In the genomic region with DNA sequence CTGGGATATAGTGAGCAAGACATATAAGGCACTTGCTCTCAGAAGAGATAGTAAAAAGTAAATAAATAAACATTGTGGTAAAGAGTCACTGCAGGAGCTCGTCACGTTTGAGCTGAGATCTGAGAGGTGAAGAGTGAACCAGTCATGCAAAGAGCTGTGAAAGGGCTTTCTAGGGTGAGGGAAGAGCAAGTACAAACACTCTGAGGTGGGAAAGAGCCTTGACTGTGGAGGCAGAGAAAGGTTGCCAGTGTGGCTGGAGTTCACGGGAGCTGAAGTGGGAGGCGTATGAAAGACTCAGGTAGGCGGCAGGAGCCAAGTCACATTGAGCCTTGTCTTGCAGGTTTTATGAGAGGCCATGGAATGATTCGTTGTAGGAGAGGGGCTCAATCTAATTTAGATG, we compare ENCODE assay signal across 10 cellular contexts.
DNase-seq lines count a peak whose midpoint lies in the region; ATAC-seq and TF ChIP-seq lines count a peak whose summit lies in the region.
"Had no signal": no experiment of that assay in that cellular context is flagged by ENCODE, and none has a peak within 500 bp of the region (broad histone marks: within the 10 kb centered on the region; RNA-seq: fewer than 3 reads in every experiment).

No MANE protein-coding gene starts in this region.

- intact Hi-C loops in testis (cut with DNase I; ENCODE audit: low total_unique reads) = no loop called here

- H3K27me3 ChIP-seq in GM23248 (replicated peaks; ENCODE audit: insufficient read depth) = peaks cover 7% of the 10 kb centered on the region; the same call in 1 of the 2 replicates
- no peaks in the 10 kb centered on the region for H3K27me3 ChIP-seq in testis

- H3K27ac Mint-ChIP-seq in type B pancreatic cell = no peak overlapping the region
- H3K27ac Mint-ChIP-seq: natural killer cell had no signal

- H3K9me2 ChIP-seq in GM23248 (ENCODE audit: insufficient read depth) = no peaks in the 10 kb centered on the region

- H3K4me2 ChIP-seq in GM23248 (ENCODE audit: unreplicated experiment) = no peak overlapping the region

- H3F3A ChIP-seq in GM23248 (ENCODE audit: insufficient read depth) = no peaks in the 10 kb centered on the region

- H2AFZ ChIP-seq in GM23248 = no peak overlapping the region

- H3K36me3 ChIP-seq in GM23248 (ENCODE audit: low read depth) = no peaks in the 10 kb centered on the region
- H3K36me3 ChIP-seq in testis (ENCODE audit: low read depth, missing control alignments) = no peaks in the 10 kb centered on the region

- TF ChIP-seq POLR2A in testis (IDR thresholded peaks at IDR 0.05) = no peak

- DNase-seq in NCI-H748 (lab: John Stamatoyannopoulos, UW; ENCODE audit: unreplicated experiment) = peak; percentile 41
- no peak for DNase-seq in NCI-H748 treated with DMSO at 0.1 percent for 48 hours (lab: John Stamatoyannopoulos, UW)
- peak; percentile 97 for DNase-seq in NCI-H2029 treated with DMSO at 0.1 percent for 48 hours (lab: John Stamatoyannopoulos, UW)
- no peak for DNase-seq in type B pancreatic cell (ENCODE audit: extremely low spot score, unreplicated experiment)
- no peak for DNase-seq in GM23248
- DNase-seq in GM13977 (ENCODE audit: low spot score) = no peak
- DNase-seq in testis = no peak
- DNase-seq: natural killer cell had no signal

- peak overlapping the region; percentile 14 for H3K4me3 Mint-ChIP-seq in type B pancreatic cell
- H3K4me3 Mint-ChIP-seq: natural killer cell had no signal

- H3K79me2 ChIP-seq in GM23248 (ENCODE audit: insufficient read depth) = no peaks in the 10 kb centered on the region

- TF ChIP-seq CTCF in type B pancreatic cell (conservative IDR thresholded peaks at IDR 0.05) (no peak), GM13977 (IDR thresholded peaks at IDR 0.05; ENCODE audit: extremely low read depth, insufficient read depth, missing control alignments) (no peak), testis (IDR thresholded peaks at IDR 0.05) (no peak)

- 41 to 45% methylated on average over 6 of the region's 6 CpGs for WGBS in GM23248 (ENCODE audit: low coverage in 1 of 2, low lambda C conversion rate in 2 of 2, missing lambda C conversion rate in 2 of 2), 2 experiments
- 71 to 75% methylated on average over 6 of the region's 6 CpGs for WGBS in testis, 2 donors

- no peak overlapping the region for H3K27ac ChIP-seq in GM23248
- H3K27ac ChIP-seq in testis = no peak overlapping the region

- H3K9me3 Mint-ChIP-seq in type B pancreatic cell = peaks cover 19% of the 10 kb centered on the region
- H3K9me3 Mint-ChIP-seq: natural killer cell had no signal

- H3K27me3 Mint-ChIP-seq in type B pancreatic cell = no peaks in the 10 kb centered on the region

- peaks cover 25% of the 10 kb centered on the region for H3K4me1 Mint-ChIP-seq in type B pancreatic cell (ENCODE audit: unreplicated experiment)
- H3K4me1 Mint-ChIP-seq: natural killer cell had no signal

- no peaks in the 10 kb centered on the region for H3K9me3 ChIP-seq in GM23248 (ENCODE audit: low read depth)
- H3K9me3 ChIP-seq in testis = no peaks in the 10 kb centered on the region

- H3K36me3 Mint-ChIP-seq in type B pancreatic cell = no peaks in the 10 kb centered on the region
- H3K36me3 Mint-ChIP-seq: natural killer cell had no signal

- no peak overlapping the region for H3K9ac ChIP-seq in GM23248

- H4K20me1 ChIP-seq in GM23248 (ENCODE audit: insufficient read depth) = no peaks in the 10 kb centered on the region; the same call in 1 of the 2 replicates

- in situ Hi-C loops in GM23248 (cut with MboI) (no loop called here), GM13977 (cut with MboI; ENCODE audit: low pct_unique_long_range_greater_than_20kb, low sequenced_read_pairs, unreplicated experiment) (no loop called here)

- H3K4me1 ChIP-seq in GM23248 (ENCODE audit: insufficient read depth) (no peaks in the 10 kb centered on the region), testis (no peaks in the 10 kb centered on the region)

- H3K4me3 ChIP-seq in GM23248 (no peak overlapping the region), testis (no peak overlapping the region)

- ATAC-seq in HG02852 (IDR thresholded peaks at IDR 0.05; ENCODE audit: unreplicated experiment) = peak; percentile 43
- ATAC-seq: natural killer cell, Panc1 had no signal

Comparison
In these comparisons a context has a peak if more than half of its experiments do, and no peak if none do; other contexts are left out.
1. DNase-seq: peak in NCI-H748 (single experiment) and NCI-H2029 treated with DMSO at 0.1 percent for 48 hours (single experiment); none in NCI-H748 treated with DMSO at 0.1 percent for 48 hours (single experiment), type B pancreatic cell (single experiment), GM23248 (single experiment), GM13977 (single experiment) and testis (single experiment).